ENCODE assay signal across 1 cellular context in the genomic region with DNA sequence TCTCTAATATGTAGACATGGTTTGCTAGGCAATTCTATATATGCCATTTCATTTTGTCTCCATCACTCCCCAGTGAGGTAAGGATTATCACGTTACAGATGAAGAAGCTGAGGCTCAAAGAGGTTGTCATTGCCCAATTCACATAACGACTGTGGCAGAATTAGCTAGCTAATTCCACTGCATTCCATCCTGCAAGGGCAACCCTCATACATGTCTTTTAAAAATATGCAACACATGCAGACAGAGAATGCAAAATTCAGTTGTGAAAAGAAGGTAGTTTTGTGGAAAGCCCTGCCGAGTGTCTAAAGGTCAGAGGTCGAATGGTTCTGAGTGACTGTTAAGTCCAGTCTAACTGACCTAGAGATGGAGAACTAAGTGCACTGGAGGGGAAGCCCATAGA.
TF ChIP-seq lines count a peak whose summit lies in the region.

No MANE protein-coding gene starts in this region.

TF ChIP-seq in K562, 482 proteins besides CTCF, POLR2A, EP300 and RAD21 (continued from another document):
- TF ChIP-seq RBM34 (IDR thresholded peaks at IDR 0.05; ENCODE audit: borderline replicate concordance, insufficient read depth, low read length) (no peak), KHSRP (IDR thresholded peaks at IDR 0.05) (no peak), ZEB2 (IDR thresholded peaks at IDR 0.05) (no peak), PML (IDR thresholded peaks at IDR 0.05; ENCODE audit: low read length) (no peak), HMG20B (CRISPR knock-in tag; IDR thresholded peaks at IDR 0.05) (no peak)
